24 cellular contexts compared by ENCODE assay signal in genomic region chr5:124538196-124538595, GRCh38.
DNase-seq lines count a peak whose midpoint lies in the region; ATAC-seq, FAIRE-seq and TF ChIP-seq lines count a peak whose summit lies in the region.
"Had no signal": no experiment of that assay in that cellular context is flagged by ENCODE, and none has a peak within 500 bp of the region (broad histone marks: within the 10 kb centered on the region; RNA-seq: fewer than 3 reads in every experiment).

No MANE protein-coding gene starts in this region.

- no peaks in the 10 kb centered on the region for H3K9me3 Mint-ChIP-seq in activated CD8-positive, alpha-beta T cell treated with anti-CD3 and anti-CD28 coated beads, Interleukin-2, amount 10 ng/mL, durations not matched to agents 7 days and 5 days (ENCODE audit: insufficient read depth)

- H3K27me3 ChIP-seq in HepG2 (ENCODE audit: control insufficient read depth in 1 of 2, insufficient read depth in 2 of 2, low read length in 2 of 2), result no peaks in the 10 kb centered on the region

- no peaks in the 10 kb centered on the region for H3K36me3 ChIP-seq in HepG2 (replicated peaks in 1 of 2; ENCODE audit: control insufficient read depth in 1 of 2, insufficient read depth in 2 of 2, low read length in 2 of 2)
- H3K36me3 ChIP-seq: BLaER1 had no signal

- BruUV-seq in HepG2 (replicated peaks; lab: Mats Ljungman, UMichigan), result no TSS peak

- no peak overlapping the region for H3K27ac Mint-ChIP-seq in activated CD8-positive, alpha-beta T cell treated with anti-CD3 and anti-CD28 coated beads, Interleukin-2, amount 10 ng/mL, durations not matched to agents 7 days and 5 days
- H3K27ac Mint-ChIP-seq: CD4-positive, CD25-positive, alpha-beta regulatory T cell had no signal

- no peak overlapping the region for H3K9ac ChIP-seq in HepG2 (ENCODE audit: insufficient read depth, low read depth, low read length)
- H3K9ac ChIP-seq: BLaER1 had no signal

- ATAC-seq in HepG2, result no peak
- no peak for ATAC-seq in HG03280 (IDR thresholded peaks at IDR 0.05; ENCODE audit: unreplicated experiment)
- no peak for ATAC-seq in SK-N-SH treated with all-trans-retinoic acid at 6 μM for 48 hours
- no peak for ATAC-seq in GM21786 (IDR thresholded peaks at IDR 0.05; ENCODE audit: unreplicated experiment)
- ATAC-seq in activated CD8-positive, alpha-beta T cell treated with anti-CD3 and anti-CD28 coated beads, Interleukin-2, amount 10 ng/mL, durations not matched to agents 7 days and 5 days, result no peak
- ATAC-seq: PC-3 had no signal

- H3K36me3 Mint-ChIP-seq in activated CD8-positive, alpha-beta T cell treated with anti-CD3 and anti-CD28 coated beads, Interleukin-2, amount 10 ng/mL, durations not matched to agents 7 days and 5 days (ENCODE audit: low read depth), result no peaks in the 10 kb centered on the region
- H3K36me3 Mint-ChIP-seq: CD4-positive, CD25-positive, alpha-beta regulatory T cell had no signal

- no peak for FAIRE-seq in HepG2 (lab: Jason Lieb, UNC)
- FAIRE-seq: A204.1, D721Med, GM18507, HTR-8/SVneo had no signal

- no peaks in the 10 kb centered on the region for H3K27me3 Mint-ChIP-seq in activated CD8-positive, alpha-beta T cell treated with anti-CD3 and anti-CD28 coated beads, Interleukin-2, amount 10 ng/mL, durations not matched to agents 7 days and 5 days (ENCODE audit: low read depth)

- H3K27ac ChIP-seq in HepG2 (ENCODE audit: extremely low read length, insufficient read depth, low read length), result no peak overlapping the region
- H3K27ac ChIP-seq: BLaER1 had no signal

- no peak overlapping the region for H3K4me3 Mint-ChIP-seq in activated CD8-positive, alpha-beta T cell treated with anti-CD3 and anti-CD28 coated beads, Interleukin-2, amount 10 ng/mL, durations not matched to agents 7 days and 5 days
- H3K4me3 Mint-ChIP-seq: CD4-positive, CD25-positive, alpha-beta regulatory T cell had no signal

- TF ChIP-seq EP300 in HepG2 (IDR thresholded peaks at IDR 0.05; ENCODE audit: low read depth in 2 of 2, low read length in 2 of 2), result no peak
- no peak for TF ChIP-seq EP300 in HepG2 (CRISPR knock-in tag; IDR thresholded peaks at IDR 0.05; ENCODE audit: borderline replicate concordance)

- DNase-seq in G401 (ENCODE audit: low spot score), result peak; percentile 21
- peak; percentile 95 for DNase-seq in dermis blood vessel endothelial cell
- no peak for DNase-seq in HepG2 (ENCODE audit: low spot score)
- peak; percentile 6 for DNase-seq in renal cortical epithelial cell (ENCODE audit: low read depth)
- DNase-seq in activated CD8-positive, alpha-beta T cell treated with anti-CD3 and anti-CD28 coated beads, Interleukin-2, amount 10 ng/mL, durations not matched to agents 7 days and 5 days, result no peak
- DNase-seq: CD4-positive, CD25-positive, alpha-beta regulatory T cell; GOT3; HCEC 1CT; KBM-7; NCI-H1694; NCI-H2029 treated with DMSO at 0.1 percent for 48 hours; NCI-H446 treated with DMSO at 0.1 percent for 48 hours; NCI-H526; NCI-H82; NK-92 treated with Interleukin-12 subunit alpha and Interleukin-12 subunit beta, amount 100 ng/mL, for 24 hours; PC-3 had no signal

- in situ Hi-C loops in G401 (cut with HindIII; ENCODE audit: low sequenced_read_pairs), result no loop called here
- in situ Hi-C loops in HepG2 (cut with HindIII; ENCODE audit: extremely low pct_ligation_motif_present, low pct_unique_long_range_greater_than_20kb), result no loop called here

- no peak for TF ChIP-seq POLR2A in HepG2 (IDR thresholded peaks at IDR 0.05; ENCODE audit: insufficient read depth in 1 of 2, low read depth in 2 of 2, low read length in 2 of 2)

- no peaks in the 10 kb centered on the region for H4K20me1 ChIP-seq in HepG2 (ENCODE audit: insufficient read depth, low read length)
- H4K20me1 ChIP-seq: BLaER1 had no signal

- TF ChIP-seq RAD21 in HepG2 (CRISPR knock-in tag; IDR thresholded peaks at IDR 0.05), result no peak

- no peak overlapping the region for H3K4me2 ChIP-seq in HepG2 (ENCODE audit: low read depth, low read length)
- H3K4me2 ChIP-seq: BLaER1 had no signal

- TF ChIP-seq CTCF in HepG2 (CRISPR knock-in tag; IDR thresholded peaks at IDR 0.05), result no peak

- H3K4me3 ChIP-seq in HepG2 (replicated peaks in 1 of 3; ENCODE audit: insufficient read depth in 1 of 3, low read depth in 2 of 3, low read length in 3 of 3), result no peak overlapping the region
- H3K4me3 ChIP-seq: BLaER1 had no signal

- 17% methylated on average over 3 of the region's 3 CpGs for WGBS in HepG2 (ENCODE audit: low lambda C conversion rate)

- H2AFZ ChIP-seq in HepG2 (ENCODE audit: low read length), result no peak overlapping the region

- no peaks in the 10 kb centered on the region for H3K9me3 ChIP-seq in HepG2 (ENCODE audit: low read length)
- H3K9me3 ChIP-seq: BLaER1 had no signal

- CTCF ChIA-PET in HepG2 (lab: Yijun Ruan, JAX; ENCODE audit: low intra/inter-chr PET ratio, low total read pairs), result no interaction called here
- CTCF ChIA-PET in activated CD8-positive, alpha-beta T cell treated with anti-CD3 and anti-CD28 coated beads, Interleukin-2, amount 10 ng/mL, durations not matched to agents 7 days and 5 days (lab: Charles Lee), result no interaction called here

- intact Hi-C loops in HepG2 (cut with micrococcal nuclease; ENCODE audit: unreplicated experiment), result no loop called here

- peaks cover 29% of the 10 kb centered on the region for H3K4me1 ChIP-seq in HepG2 (ENCODE audit: insufficient read depth, low read length)
- H3K4me1 ChIP-seq: BLaER1 had no signal

- no peaks in the 10 kb centered on the region for H3K79me2 ChIP-seq in HepG2 (ENCODE audit: insufficient read depth, low read length)

- POLR2A ChIA-PET in HepG2 (lab: Yijun Ruan, JAX), result no interaction called here
- POLR2A ChIA-PET in activated CD8-positive, alpha-beta T cell treated with anti-CD3 and anti-CD28 coated beads, Interleukin-2, amount 10 ng/mL, durations not matched to agents 7 days and 5 days (lab: Charles Lee), result no interaction called here

- no peaks in the 10 kb centered on the region for H3K4me1 Mint-ChIP-seq in activated CD8-positive, alpha-beta T cell treated with anti-CD3 and anti-CD28 coated beads, Interleukin-2, amount 10 ng/mL, durations not matched to agents 7 days and 5 days (ENCODE audit: low read depth)
- H3K4me1 Mint-ChIP-seq: CD4-positive, CD25-positive, alpha-beta regulatory T cell had no signal

TF ChIP-seq in HepG2, 621 proteins besides CTCF, POLR2A, EP300 and RAD21:
- TF ChIP-seq FOXA3 (CRISPR knock-in tag; IDR thresholded peaks at IDR 0.05) (no peak), TFE3 (CRISPR knock-in tag; IDR thresholded peaks at IDR 0.05) (peak; percentile 44; the same call in 1 of the 2 replicates)

TF ChIP-seq in SK-N-SH treated with all-trans-retinoic acid at 6 μM for 48 hours, 23 proteins besides CTCF, POLR2A, EP300 and RAD21 (continues in another document):
- TF ChIP-seq RARB (CRISPR knock-in tag; IDR thresholded peaks at IDR 0.05) (no peak), ISL1 (CRISPR knock-in tag; IDR thresholded peaks at IDR 0.05) (no peak), ZC3H10 (CRISPR knock-in tag; IDR thresholded peaks at IDR 0.05) (no peak), OSR1 (CRISPR knock-in tag; IDR thresholded peaks at IDR 0.05) (no peak), CSDC2 (CRISPR knock-in tag; IDR thresholded peaks at IDR 0.05) (no peak), ZFP30 (CRISPR knock-in tag; IDR thresholded peaks at IDR 0.05) (no peak), POU6F1 (CRISPR knock-in tag; IDR thresholded peaks at IDR 0.05; ENCODE audit: borderline replicate concordance, low read depth) (no peak), PPARA (CRISPR knock-in tag; IDR thresholded peaks at IDR 0.05; ENCODE audit: borderline replicate concordance) (no peak), PATZ1 (CRISPR knock-in tag; IDR thresholded peaks at IDR 0.05; ENCODE audit: borderline replicate concordance) (no peak), CREB5 (CRISPR knock-in tag; IDR thresholded peaks at IDR 0.05; ENCODE audit: low read depth) (no peak), ZNF8 (CRISPR knock-in tag; IDR thresholded peaks at IDR 0.05) (no peak), GLIS3 (CRISPR knock-in tag; IDR thresholded peaks at IDR 0.05) (no peak)

Comparison
In these comparisons a context has a peak if more than half of its experiments do, and no peak if none do; other contexts are left out.
1. DNase-seq: peak in G401 (single experiment), dermis blood vessel endothelial cell (single experiment) and renal cortical epithelial cell (single experiment); none in HepG2 (single experiment) and activated CD8-positive, alpha-beta T cell treated with anti-CD3 and anti-CD28 coated beads, Interleukin-2, amount 10 ng/mL, durations not matched to agents 7 days and 5 days (single experiment).